Comparison of ENCODE assay signal across 9 cellular contexts in the genomic region with DNA sequence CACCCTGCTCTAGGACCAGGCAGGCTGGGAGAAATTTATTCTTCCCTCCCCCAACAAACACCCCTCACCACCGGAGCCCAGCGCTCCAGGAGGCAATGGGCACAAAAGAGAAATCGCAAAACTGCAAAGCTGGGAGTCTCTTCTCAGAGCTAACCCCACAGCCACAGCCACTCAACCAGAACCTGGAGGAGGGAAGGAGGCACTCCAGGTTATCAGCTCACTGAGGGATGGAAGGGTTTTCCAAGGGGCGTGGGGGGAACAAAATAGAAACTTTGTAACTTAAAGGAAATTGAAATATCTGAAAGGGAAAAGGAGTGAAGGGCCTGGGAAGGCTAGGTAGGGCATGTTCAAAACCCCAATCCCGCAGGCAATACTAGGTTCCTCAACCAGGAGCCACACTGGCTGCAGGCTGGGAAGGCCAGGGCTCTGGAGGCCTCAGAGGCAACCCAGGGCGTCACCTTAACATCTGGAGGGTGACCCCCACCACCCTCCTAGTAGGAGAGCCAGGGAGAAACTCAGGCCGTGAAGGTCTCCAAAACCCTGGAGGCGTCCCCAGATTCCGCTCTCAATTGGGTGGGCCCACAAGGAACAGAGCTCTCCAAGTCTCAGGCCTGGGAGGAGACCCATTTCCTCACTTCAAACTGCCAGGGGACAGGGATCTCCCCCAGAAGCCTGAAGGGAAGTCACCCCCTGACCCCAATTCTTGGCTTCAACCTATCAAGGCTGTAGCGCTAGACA. TPM values are rescaled to one million over a fixed set of nuclear protein-coding genes. Genes with fewer than 3 reads are reported as not detected.
A peak's percentile ranks its signal among the peaks of the same experiment; 100 is the strongest.
DNase-seq lines count a peak whose midpoint lies in the region; ATAC-seq and TF ChIP-seq lines count a peak whose summit lies in the region.
"Had no signal": no experiment of that assay in that cellular context is flagged by ENCODE, and none has a peak within 500 bp of the region (broad histone marks: within the 10 kb centered on the region; RNA-seq: fewer than 3 reads in every experiment).

No MANE protein-coding gene starts in this region.

- TF ChIP-seq CTCF in breast epithelium (IDR thresholded peaks at IDR 0.05) (no peak), vagina (IDR thresholded peaks at IDR 0.05) (no peak)

- no peak for DNase-seq in stimulated activated naive CD8-positive, alpha-beta T cell treated with anti-CD3 and anti-CD28 coated beads, Interleukin-15, Interleukin-2, amounts not matched to agents 100 U/mL and 50 U/mL, for 24 hours
- DNase-seq in breast epithelium (ENCODE audit: low spot score in 2 of 2) (no peak), vagina (ENCODE audit: extremely low spot score in 2 of 2) (no peak), dermis blood vessel endothelial cell (no peak), posterior vena cava (ENCODE audit: low spot score) (no peak)
- DNase-seq: activated gamma-delta T cell treated with Interleukin-2 at 50 U/mL for 16 hours had no signal

- peak overlapping the region; percentile 6 to 77 for H3K9ac ChIP-seq in mucosa of rectum (ENCODE audit: low read depth in 1 of 2, low read length in 2 of 2)

- no peaks in the 10 kb centered on the region for H3K9me3 ChIP-seq in breast epithelium
- H3K9me3 ChIP-seq in mucosa of rectum (ENCODE audit: control insufficient read depth in 2 of 2, low read length in 2 of 2) = no peaks in the 10 kb centered on the region
- H3K9me3 ChIP-seq in vagina = no peaks in the 10 kb centered on the region

- peaks cover 31% of the 10 kb centered on the region for H3K4me1 Mint-ChIP-seq in stimulated activated naive CD8-positive, alpha-beta T cell treated with anti-CD3 and anti-CD28 coated beads, Interleukin-15, Interleukin-2, amounts not matched to agents 100 ng/mL and 50 ng/mL, for 24 hours (ENCODE audit: low read depth)

- H3K9me3 Mint-ChIP-seq in stimulated activated naive CD8-positive, alpha-beta T cell treated with anti-CD3 and anti-CD28 coated beads, Interleukin-15, Interleukin-2, amounts not matched to agents 100 ng/mL and 50 ng/mL, for 24 hours = no peaks in the 10 kb centered on the region

- H3K27me3 ChIP-seq in breast epithelium (no peaks in the 10 kb centered on the region), mucosa of rectum (ENCODE audit: control insufficient read depth in 2 of 2, insufficient read depth in 2 of 2, low read length in 2 of 2) (no peaks in the 10 kb centered on the region), vagina (no peaks in the 10 kb centered on the region)

- H3K36me3 ChIP-seq in breast epithelium (no peaks in the 10 kb centered on the region), mucosa of rectum (ENCODE audit: control insufficient read depth in 2 of 2, insufficient read depth in 2 of 2, low read length in 2 of 2) (peaks cover 0 to 7% of the 10 kb centered on the region in 2 donors), vagina (no peaks in the 10 kb centered on the region)

- no peak for ATAC-seq in stimulated activated naive CD8-positive, alpha-beta T cell treated with anti-CD3 and anti-CD28 coated beads, Interleukin-15, Interleukin-2, amounts not matched to agents 100 U/mL and 50 U/mL, for 24 hours
- ATAC-seq in activated CD4-positive, CD25-positive, alpha-beta regulatory T cell treated with anti-CD3 and anti-CD28 coated beads, Interleukin-2, amount 50 U/mL, for 24 hours = no peak

- intact Hi-C loops in breast epithelium (cut with DNase I; ENCODE audit: low total_unique reads) (no loop called here), vagina (cut with DNase I) (no loop called here), posterior vena cava (cut with DNase I) (loop anchor here (1.0 to 5.0 kb wide), 2 partner anchors 25 to 50 kb away; partner anchors contain the start of gene ORAI1 (in 1 of the 2))

- H3K4me3 ChIP-seq in breast epithelium (peak overlapping the region in 2 of 3 donors; percentile 74 to 97), mucosa of rectum (ENCODE audit: low read length in 2 of 2) (peak overlapping the region in 1 of 2 donors; percentile 7), vagina (peak overlapping the region; percentile 54 to 74)

- H3K27ac ChIP-seq in breast epithelium (peak overlapping the region; percentile 84 to 93), mucosa of rectum (ENCODE audit: low read depth in 2 of 2, low read length in 2 of 2) (peak overlapping the region in 1 of 2 donors; percentile 52), vagina (peak overlapping the region; percentile 86)

- TF ChIP-seq POLR2A in breast epithelium (IDR thresholded peaks at IDR 0.05) (no peak), vagina (IDR thresholded peaks at IDR 0.05) (no peak)

- H3K4me3 Mint-ChIP-seq in stimulated activated naive CD8-positive, alpha-beta T cell treated with anti-CD3 and anti-CD28 coated beads, Interleukin-15, Interleukin-2, amounts not matched to agents 100 ng/mL and 50 ng/mL, for 24 hours = peak overlapping the region; percentile 64

- H3K36me3 Mint-ChIP-seq in stimulated activated naive CD8-positive, alpha-beta T cell treated with anti-CD3 and anti-CD28 coated beads, Interleukin-15, Interleukin-2, amounts not matched to agents 100 ng/mL and 50 ng/mL, for 24 hours (ENCODE audit: low read depth) = peaks cover 4% of the 10 kb centered on the region

- no peak overlapping the region for H3K27ac Mint-ChIP-seq in stimulated activated naive CD8-positive, alpha-beta T cell treated with anti-CD3 and anti-CD28 coated beads, Interleukin-15, Interleukin-2, amounts not matched to agents 100 ng/mL and 50 ng/mL, for 24 hours

- H3K27me3 Mint-ChIP-seq in stimulated activated naive CD8-positive, alpha-beta T cell treated with anti-CD3 and anti-CD28 coated beads, Interleukin-15, Interleukin-2, amounts not matched to agents 100 ng/mL and 50 ng/mL, for 24 hours = no peaks in the 10 kb centered on the region

- H3K4me1 ChIP-seq in breast epithelium (peaks cover 0 to 2% of the 10 kb centered on the region in 2 donors), mucosa of rectum (ENCODE audit: control insufficient read depth in 2 of 2, insufficient read depth in 2 of 2, low read length in 2 of 2) (peaks cover 30 to 39% of the 10 kb centered on the region in 2 donors), vagina (peaks cover 56% of the 10 kb centered on the region)

RNA-seq across cellular contexts. Expression of gene KDM2B, which starts 3.2 kb away (rescaled TPM):
- total RNA-seq in breast epithelium (10 to 100 TPM; 12.3 to 26.8 (median 16.7) TPM), vagina (18.9 TPM), dermis blood vessel endothelial cell (29.4 and 32.0 TPM in 2 replicates), posterior vena cava (10 to 100 TPM; 14.6 to 15.6 TPM)

RNA-seq across cellular contexts. Expression of gene ORAI1, which starts 48.7 kb away (rescaled TPM):
- total RNA-seq in breast epithelium = 10 to 100 TPM in 1 of 3 donors, 1 to 10 TPM in 2; 6.0 to 12.5 (median 6.7) TPM
- 18.2 TPM for total RNA-seq in vagina
- 20.3 and 35.2 TPM in 2 replicates for total RNA-seq in dermis blood vessel endothelial cell
- 10 to 100 TPM; 10.5 to 13.1 TPM for total RNA-seq in posterior vena cava

Comparison
In these comparisons a context has a peak if more than half of its experiments do, and no peak if none do; other contexts are left out.
1. intact Hi-C loops: an anchor here in posterior vena cava (1.0 to 5.0 kb wide); none called in breast epithelium and vagina.